Comparison of ENCODE assay signal across 11 cellular contexts in the genomic region with DNA sequence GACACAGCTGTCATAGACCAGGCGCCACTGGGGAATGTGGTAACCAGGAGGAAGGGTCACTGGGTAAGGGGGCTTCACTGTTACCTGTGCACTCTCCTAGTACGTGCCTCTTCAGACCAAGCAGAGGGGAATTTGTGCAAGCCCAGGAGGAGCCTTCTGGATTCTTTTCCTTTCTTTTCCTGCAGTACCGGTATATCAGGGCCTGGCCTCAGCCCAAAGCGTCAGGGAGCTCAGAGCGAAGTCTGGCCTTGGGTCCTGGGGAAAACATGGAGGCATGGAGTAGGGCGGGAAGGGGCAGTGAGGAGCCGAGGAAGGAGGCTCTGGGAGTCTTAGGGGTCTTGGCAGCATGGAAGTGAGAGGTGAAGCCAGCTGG.
DNase-seq lines count a peak whose midpoint lies in the region; ATAC-seq and TF ChIP-seq lines count a peak whose summit lies in the region.
"Had no signal": no experiment of that assay in that cellular context is flagged by ENCODE, and none has a peak within 500 bp of the region (broad histone marks: within the 10 kb centered on the region; RNA-seq: fewer than 3 reads in every experiment).

No MANE protein-coding gene starts in this region.

- H3K9me3 Mint-ChIP-seq in CD4-positive, alpha-beta T cell = no peaks in the 10 kb centered on the region
- H3K9me3 Mint-ChIP-seq: activated B cell treated with CpG ODN at 0.5 μM for 24 hours had no signal

- CTCF ChIA-PET in CD4-positive, alpha-beta T cell (lab: Charles Lee) = no interaction called here

- H3K27ac Mint-ChIP-seq in CD4-positive, alpha-beta T cell = peak overlapping the region; percentile 96
- H3K27ac Mint-ChIP-seq in T-helper 17 cell = peak overlapping the region; percentile 91
- H3K27ac Mint-ChIP-seq: neural progenitor cell had no signal

- H3K4me1 ChIP-seq in heart left ventricle (peaks cover 0 to 30% (median 0%) of the 10 kb centered on the region in 12 donors), skeletal muscle tissue (ENCODE audit: control insufficient read depth in 3 of 3, insufficient read depth in 3 of 3, low read length in 3 of 3) (peaks cover 3 to 5% (median 5%) of the 10 kb centered on the region in 3 donors)
- H3K4me1 ChIP-seq: neural progenitor cell had no signal

- WGBS in heart left ventricle, 4 donors = 66 to 73% (median 71%) methylated on average over 5 to 7 of the region's 7 CpGs

- ATAC-seq in CD4-positive, alpha-beta T cell (ENCODE audit: poor library complexity) = no peak
- ATAC-seq in T-helper 17 cell (no peak), heart left ventricle (peak in 1 of 4 donors; percentile 5), GM21786 (IDR thresholded peaks at IDR 0.05; ENCODE audit: unreplicated experiment) (no peak)

- H3K36me3 ChIP-seq in heart left ventricle = no peaks in the 10 kb centered on the region
- no peaks in the 10 kb centered on the region for H3K36me3 ChIP-seq in skeletal muscle tissue (ENCODE audit: control insufficient read depth in 3 of 3, insufficient read depth in 3 of 3, low read length in 3 of 3)
- H3K36me3 ChIP-seq: neural progenitor cell had no signal

- peak overlapping the region; percentile 59 for H3K27ac ChIP-seq in CD4-positive, alpha-beta T cell (ENCODE audit: low read depth, low read length)
- peak overlapping the region in 7 of 12 donors; percentile 19 to 86 (median 38) for H3K27ac ChIP-seq in heart left ventricle
- H3K27ac ChIP-seq in skeletal muscle tissue (ENCODE audit: low read depth, low read length) = no peak overlapping the region
- H3K27ac ChIP-seq: neural progenitor cell had no signal

- H3K36me3 Mint-ChIP-seq in CD4-positive, alpha-beta T cell (ENCODE audit: low read depth) = no peaks in the 10 kb centered on the region
- H3K36me3 Mint-ChIP-seq in T-helper 17 cell (ENCODE audit: low read depth) = no peaks in the 10 kb centered on the region
- H3K36me3 Mint-ChIP-seq: neural progenitor cell had no signal

- POLR2A ChIA-PET in CD4-positive, alpha-beta T cell (lab: Charles Lee) = interaction anchor here (1.0 to 2.5 kb wide), 13 partner anchors 9 to 145 kb away, joined by 3 to 24 read pairs (median 7); no protein-coding TSS in a partner anchor

- no peak overlapping the region for H3K9ac ChIP-seq in skeletal muscle tissue (ENCODE audit: low read depth in 1 of 3, low read length in 3 of 3)
- H3K9ac ChIP-seq: neural progenitor cell had no signal

- TF ChIP-seq CTCF in CD4-positive, alpha-beta T cell (IDR thresholded peaks at IDR 0.05) = no peak
- no peak for TF ChIP-seq CTCF in heart left ventricle (IDR thresholded peaks at IDR 0.05)

- H3K27me3 ChIP-seq in CD4-positive, alpha-beta T cell (ENCODE audit: control insufficient read depth, insufficient read depth, low read length) = no peaks in the 10 kb centered on the region
- H3K27me3 ChIP-seq in heart left ventricle (peaks cover 0 to 8% (median 0%) of the 10 kb centered on the region in 9 donors), skeletal muscle tissue (ENCODE audit: control insufficient read depth in 3 of 3, insufficient read depth in 3 of 3, low read length in 3 of 3) (peaks cover 2 to 8% (median 5%) of the 10 kb centered on the region in 3 donors)
- H3K27me3 ChIP-seq: neural progenitor cell had no signal

- H3K4me1 Mint-ChIP-seq in CD4-positive, alpha-beta T cell (ENCODE audit: low read depth) = peaks cover 38% of the 10 kb centered on the region
- peaks cover 11% of the 10 kb centered on the region for H3K4me1 Mint-ChIP-seq in T-helper 17 cell
- H3K4me1 Mint-ChIP-seq: neural progenitor cell had no signal

- peak overlapping the region; percentile 86 for H3K4me3 Mint-ChIP-seq in CD4-positive, alpha-beta T cell
- H3K4me3 Mint-ChIP-seq in T-helper 17 cell = peak overlapping the region; percentile 85
- H3K4me3 Mint-ChIP-seq: neural progenitor cell had no signal

- DNase-seq in CD4-positive, alpha-beta T cell = no peak
- DNase-seq in T-helper 17 cell = no peak
- no peak for DNase-seq in heart left ventricle
- DNase-seq in NCI-H1436 (lab: John Stamatoyannopoulos, UW) = no peak
- DNase-seq in DMS114 treated with DMSO at 0.1 percent for 48 hours (lab: John Stamatoyannopoulos, UW; ENCODE audit: unreplicated experiment) = no peak
- DNase-seq in putamen (ENCODE audit: low spot score) = no peak
- DNase-seq: NCI-H446 had no signal

- H3K4me3 ChIP-seq in heart left ventricle (peak overlapping the region in 4 of 12 donors; percentile 23 to 47 (median 33)), skeletal muscle tissue (ENCODE audit: low read length in 3 of 3) (peak overlapping the region in 2 of 3 donors; percentile 23 to 29)
- H3K4me3 ChIP-seq: neural progenitor cell had no signal

- H3K9me3 ChIP-seq in CD4-positive, alpha-beta T cell (ENCODE audit: control insufficient read depth, low read length) = no peaks in the 10 kb centered on the region
- no peaks in the 10 kb centered on the region for H3K9me3 ChIP-seq in T-helper 17 cell (ENCODE audit: control insufficient read depth, low read length, poor library complexity, severe bottlenecking)
- H3K9me3 ChIP-seq in heart left ventricle = peaks cover 0 to 10% (median 0%) of the 10 kb centered on the region in 12 donors
- no peaks in the 10 kb centered on the region for H3K9me3 ChIP-seq in skeletal muscle tissue (ENCODE audit: control insufficient read depth in 3 of 3, low read length in 3 of 3)

- no peak for TF ChIP-seq POLR2A in heart left ventricle (IDR thresholded peaks at IDR 0.05)

- intact Hi-C loops in CD4-positive, alpha-beta T cell (cut with DNase I, micrococcal nuclease) = loop anchor here (5.0 to 10.0 kb wide), 5 partner anchors 41 to 141 kb away; no protein-coding TSS in a partner anchor
- intact Hi-C loops in heart left ventricle (cut with DNase I) = loop anchor here in 1 of 10 donors (5.0 kb wide), 1 partner anchor 69 kb away; no protein-coding TSS in a partner anchor

- H3K27me3 Mint-ChIP-seq in CD4-positive, alpha-beta T cell = no peaks in the 10 kb centered on the region
- H3K27me3 Mint-ChIP-seq in T-helper 17 cell = peaks cover 4% of the 10 kb centered on the region
